Comparison of ENCODE assay signal across 12 cellular contexts in the genomic region with DNA sequence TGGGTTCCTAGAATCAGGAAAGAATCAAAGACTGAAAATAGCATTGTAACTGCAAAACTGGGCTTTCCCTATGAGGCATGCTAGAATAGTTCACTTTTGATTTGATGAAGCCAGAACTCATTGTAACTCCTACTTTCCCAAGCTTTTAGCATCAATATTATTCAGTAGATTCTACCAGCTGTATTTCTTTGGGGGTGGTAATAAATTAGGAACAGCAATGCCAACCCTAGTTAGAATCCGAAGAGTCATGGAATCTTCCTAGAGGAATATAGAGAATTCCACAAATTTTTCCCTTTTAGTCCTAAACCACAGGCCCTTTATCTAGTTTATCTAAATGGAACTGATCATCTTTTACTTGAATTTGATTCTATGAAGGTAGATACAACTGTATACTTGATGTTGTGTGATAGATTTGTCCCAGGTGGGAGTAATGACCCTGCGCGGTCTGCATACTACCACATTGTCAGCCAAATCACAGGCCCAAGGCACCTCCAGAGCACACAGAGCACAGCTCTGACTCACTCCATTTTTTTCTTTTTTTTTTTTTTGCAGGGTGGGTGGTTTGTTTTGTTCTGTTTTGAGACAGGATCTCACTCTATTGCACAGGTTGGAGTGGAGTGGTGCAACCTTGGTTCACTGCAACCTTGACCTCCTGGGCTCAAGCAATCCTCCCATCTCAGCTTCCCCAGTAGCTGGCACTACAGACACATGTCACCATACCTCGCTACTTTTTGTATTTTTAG.
A peak's percentile ranks its signal among the peaks of the same experiment; 100 is the strongest.
DNase-seq lines count a peak whose midpoint lies in the region; ATAC-seq lines count a peak whose summit lies in the region.
"Had no signal": no experiment of that assay in that cellular context is flagged by ENCODE, and none has a peak within 500 bp of the region (broad histone marks: within the 10 kb centered on the region; RNA-seq: fewer than 3 reads in every experiment).

No MANE protein-coding gene starts in this region.

- H3K4me1 Mint-ChIP-seq in stimulated activated memory B cell treated with anti-CD40 and anti-IgM and Interleukin-4, amounts not matched to agents 10 μg/mL and 1 μg/mL and 100 μg/mL, for 72 hours = peaks cover 10% of the 10 kb centered on the region

- ATAC-seq in GM18870 (IDR thresholded peaks at IDR 0.05; ENCODE audit: unreplicated experiment) (peak; percentile 49), HG03575 (IDR thresholded peaks at IDR 0.05; ENCODE audit: extremely low read depth, insufficient number of reproducible peaks, low FRiP score, unreplicated experiment) (peak; percentile 37)
- ATAC-seq in stimulated activated memory B cell treated with anti-CD40 and anti-IgM and Interleukin-4, amounts not matched to agents 10 μg/mL and 1 μg/mL and 100 μg/mL, for 72 hours = no peak

- peaks cover 10% of the 10 kb centered on the region for H3K9me3 Mint-ChIP-seq in stimulated activated memory B cell treated with anti-CD40 and anti-IgM and Interleukin-4, amounts not matched to agents 10 μg/mL and 1 μg/mL and 100 μg/mL, for 72 hours
- H3K9me3 Mint-ChIP-seq: natural killer cell treated with Interleukin-12 subunit alpha and Interleukin-12 subunit beta and Interleukin-15 and Interleukin-18, amount 100 ng/mL, for 72 hours had no signal

- peaks cover 47% of the 10 kb centered on the region for H3K27me3 Mint-ChIP-seq in stimulated activated memory B cell treated with anti-CD40 and anti-IgM and Interleukin-4, amounts not matched to agents 10 μg/mL and 1 μg/mL and 100 μg/mL, for 72 hours

- no peak overlapping the region for H3K27ac Mint-ChIP-seq in stimulated activated memory B cell treated with anti-CD40 and anti-IgM and Interleukin-4, amounts not matched to agents 10 μg/mL and 1 μg/mL and 100 μg/mL, for 72 hours
- H3K27ac Mint-ChIP-seq: IgD-negative memory B cell; natural killer cell treated with Interleukin-12 subunit alpha and Interleukin-12 subunit beta and Interleukin-15 and Interleukin-18, amount 100 ng/mL, for 72 hours had no signal

- H3K4me3 Mint-ChIP-seq in stimulated activated memory B cell treated with anti-CD40 and anti-IgM and Interleukin-4, amounts not matched to agents 10 μg/mL and 1 μg/mL and 100 μg/mL, for 72 hours = no peak overlapping the region
- H3K4me3 Mint-ChIP-seq: IgD-negative memory B cell; natural killer cell treated with Interleukin-12 subunit alpha and Interleukin-12 subunit beta and Interleukin-15 and Interleukin-18, amount 100 ng/mL, for 72 hours had no signal

- DNase-seq in A172 (ENCODE audit: low spot score) (peak; percentile 32), fibroblast of peridontal ligament (ENCODE audit: extremely low read depth) (peak; percentile 65), medulla oblongata (ENCODE audit: extremely low spot score) (no peak), NCI-H446 (lab: John Stamatoyannopoulos, UW) (no peak), iPS-NIHi11 (ENCODE audit: low spot score) (no peak)
- DNase-seq: BE2C; stimulated activated CD4-positive, alpha-beta T cell treated with anti-CD3 and anti-CD28 coated beads, Interleukin-4, amount 100 ng/mL, for 4 hours had no signal

- no peaks in the 10 kb centered on the region for H3K36me3 Mint-ChIP-seq in stimulated activated memory B cell treated with anti-CD40 and anti-IgM and Interleukin-4, amounts not matched to agents 10 μg/mL and 1 μg/mL and 100 μg/mL, for 72 hours
- H3K36me3 Mint-ChIP-seq: IgD-negative memory B cell; natural killer cell treated with Interleukin-12 subunit alpha and Interleukin-12 subunit beta and Interleukin-15 and Interleukin-18, amount 100 ng/mL, for 72 hours had no signal

Comparison
In these comparisons a context has a peak if more than half of its experiments do, and no peak if none do; other contexts are left out.
1. DNase-seq: peak in A172 (single experiment) and fibroblast of peridontal ligament (single experiment); none in medulla oblongata (single experiment), NCI-H446 (0 of 2) and iPS-NIHi11 (single experiment).